ENCODE assay signal across 9 cellular contexts in the genomic region with DNA sequence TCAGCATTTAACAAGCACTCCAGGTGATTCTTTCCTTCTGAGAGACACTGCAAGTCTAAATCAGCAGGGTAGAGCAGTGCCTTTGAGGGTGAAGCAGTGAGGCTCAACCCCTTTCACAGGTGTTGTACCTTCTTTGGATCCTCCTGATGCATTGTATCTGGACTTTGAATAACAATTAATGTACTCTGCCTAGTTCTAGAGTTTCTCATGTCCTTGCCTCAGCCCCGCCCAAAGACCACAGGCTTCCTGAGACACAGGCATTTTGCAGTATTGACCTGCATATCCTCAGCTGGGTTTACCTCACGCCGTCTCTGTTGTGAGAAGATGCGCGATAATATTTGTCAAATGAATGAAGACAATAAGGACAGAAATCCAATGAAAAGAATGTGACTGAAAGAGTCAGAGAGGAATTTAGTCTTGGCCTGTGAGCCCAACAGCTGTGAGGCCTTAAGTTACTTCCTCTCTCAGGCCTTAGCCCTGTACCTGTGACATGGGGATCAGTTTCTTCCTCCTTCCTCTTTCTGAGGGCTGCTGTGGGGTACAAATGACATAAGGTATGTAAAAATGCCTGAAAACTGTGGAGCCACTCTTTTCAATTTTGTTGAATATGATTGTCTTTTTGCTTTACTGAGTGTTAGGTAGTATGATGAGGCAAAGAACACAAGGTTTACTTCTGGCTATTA. TPM values are rescaled to one million over a fixed set of nuclear protein-coding genes. Genes with fewer than 3 reads are reported as not detected.
A peak's percentile ranks its signal among the peaks of the same experiment; 100 is the strongest.
DNase-seq lines count a peak whose midpoint lies in the region; ATAC-seq and TF ChIP-seq lines count a peak whose summit lies in the region.
"Had no signal": no experiment of that assay in that cellular context is flagged by ENCODE, and none has a peak within 500 bp of the region (broad histone marks: within the 10 kb centered on the region; RNA-seq: fewer than 3 reads in every experiment).

No MANE protein-coding gene starts in this region.

- ATAC-seq in GM18505 (IDR thresholded peaks at IDR 0.05; ENCODE audit: unreplicated experiment) (peak; percentile 60), HG02610 (IDR thresholded peaks at IDR 0.05; ENCODE audit: unreplicated experiment) (peak; percentile 77), left lobe of liver (no peak)

- H3K4me2 ChIP-seq in OCI-LY3 (ENCODE audit: low read length): peak overlapping the region; percentile 80

- no peaks in the 10 kb centered on the region for H3K79me2 ChIP-seq in OCI-LY3 (ENCODE audit: low read length)

- DNase-seq in immature natural killer cell (peak; percentile 39 to 48 (median 40)), left lobe of liver (ENCODE audit: low spot score) (no peak), NCI-H1436 (lab: John Stamatoyannopoulos, UW) (no peak), NK-92 (lab: John Stamatoyannopoulos, UW; ENCODE audit: unreplicated experiment) (no peak), HEK293T (ENCODE audit: extremely low spot score) (no peak)
- DNase-seq: mesendoderm had no signal

- H3K9me3 ChIP-seq in OCI-LY3 (ENCODE audit: insufficient read depth, low read length): no peaks in the 10 kb centered on the region

- TF ChIP-seq POLR2A in GM18505 (IDR thresholded peaks at IDR 0.05; ENCODE audit: borderline replicate concordance, extremely low read depth, insufficient read depth, insufficient read length): no peak

- peak overlapping the region; percentile 60 to 86 (median 73) for H3K4me3 Mint-ChIP-seq in immature natural killer cell

- peak overlapping the region; percentile 76 for H3K9ac ChIP-seq in OCI-LY3 (ENCODE audit: low read length)

- H3K36me3 ChIP-seq in OCI-LY3 (replicated peaks; ENCODE audit: low read depth, low read length): peaks cover 4% of the 10 kb centered on the region

- H3K27me3 ChIP-seq in OCI-LY3 (ENCODE audit: low read depth, low read length): no peaks in the 10 kb centered on the region

- H3K27ac Mint-ChIP-seq in immature natural killer cell: peak overlapping the region; percentile 75 to 95 (median 94)

- no peak for TF ChIP-seq CTCF in OCI-LY3 (IDR thresholded peaks at IDR 0.05; ENCODE audit: low read depth, low read length)

- peaks cover 43% of the 10 kb centered on the region for H3K4me1 ChIP-seq in OCI-LY3 (ENCODE audit: low read length)

- H3K27me3 Mint-ChIP-seq in immature natural killer cell (ENCODE audit: low read depth in 3 of 3): peaks cover 0 to 6% (median 0%) of the 10 kb centered on the region in 3 donors

- H3K27ac ChIP-seq in OCI-LY3 (ENCODE audit: low read length): peak overlapping the region; percentile 96

- H3K36me3 Mint-ChIP-seq in immature natural killer cell: peaks cover 0 to 17% (median 4%) of the 10 kb centered on the region in 3 donors

- POLR2A ChIA-PET in HEK293T (lab: Yijun Ruan, JAX): no interaction called here

- peaks cover 44 to 56% of the 10 kb centered on the region in 2 donors for H3K4me1 Mint-ChIP-seq in immature natural killer cell

- no peaks in the 10 kb centered on the region for H4K20me1 ChIP-seq in OCI-LY3 (ENCODE audit: insufficient read depth, low read length)

- CTCF ChIA-PET in HEK293T (lab: Yijun Ruan, JAX): no interaction called here

- peak overlapping the region; percentile 75 for H2AFZ ChIP-seq in OCI-LY3 (ENCODE audit: low read depth, low read length)

- peak overlapping the region; percentile 60 for H3K4me3 ChIP-seq in OCI-LY3 (ENCODE audit: low read length)

- no peaks in the 10 kb centered on the region for H3K9me3 Mint-ChIP-seq in immature natural killer cell

TF ChIP-seq in HEK293T, 16 proteins besides CTCF, POLR2A, EP300 and RAD21:
- TF ChIP-seq FOXK2 (IDR thresholded peaks at IDR 0.05) (no peak), SP1 (IDR thresholded peaks at IDR 0.05) (no peak), HDGF (IDR thresholded peaks at IDR 0.05; ENCODE audit: borderline replicate concordance) (no peak), FOXA1 (IDR thresholded peaks at IDR 0.05) (no peak), CTBP1 (IDR thresholded peaks at IDR 0.05; ENCODE audit: borderline replicate concordance) (no peak), SUZ12 (IDR thresholded peaks at IDR 0.05) (no peak), TARDBP (IDR thresholded peaks at IDR 0.05) (no peak), FOXM1 (IDR thresholded peaks at IDR 0.05; ENCODE audit: borderline replicate concordance) (no peak), ELF4 (IDR thresholded peaks at IDR 0.05) (no peak), ZNF384 (IDR thresholded peaks at IDR 0.05) (no peak)
- TF ChIP-seq, protein P1, sequence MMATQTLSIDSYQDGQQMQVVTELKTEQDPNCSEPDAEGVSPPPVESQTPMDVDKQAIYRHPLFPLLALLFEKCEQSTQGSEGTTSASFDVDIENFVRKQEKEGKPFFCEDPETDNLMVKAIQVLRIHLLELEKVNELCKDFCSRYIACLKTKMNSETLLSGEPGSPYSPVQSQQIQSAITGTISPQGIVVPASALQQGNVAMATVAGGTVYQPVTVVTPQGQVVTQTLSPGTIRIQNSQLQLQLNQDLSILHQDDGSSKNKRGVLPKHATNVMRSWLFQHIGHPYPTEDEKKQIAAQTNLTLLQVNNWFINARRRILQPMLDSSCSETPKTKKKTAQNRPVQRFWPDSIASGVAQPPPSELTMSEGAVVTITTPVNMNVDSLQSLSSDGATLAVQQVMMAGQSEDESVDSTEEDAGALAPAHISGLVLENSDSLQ (IDR thresholded peaks at IDR 0.05): no peak

RNA-seq across cellular contexts. Expression of a gene that starts 43.7 kb away (rescaled TPM):
- 100 to 1,000 TPM in 2 of 3 donors, 10 to 100 TPM in 1; 93.7 to 252 (median 131) TPM for polyA plus RNA-seq in immature natural killer cell
- total RNA-seq in left lobe of liver: 6.3 TPM

Comparison
In these comparisons a context has a peak if more than half of its experiments do, and no peak if none do; other contexts are left out.
1. DNase-seq: peak in immature natural killer cell (3 of 3); none in left lobe of liver (single experiment), NCI-H1436 (single experiment), NK-92 (single experiment) and HEK293T (single experiment).